In genomic region chr5:33244441-33245150, GRCh38 we compare ENCODE assay signal across 26 cellular contexts.
"Had no signal": no experiment of that assay in that cellular context is flagged by ENCODE, and none has a peak within 500 bp of the region (broad histone marks: within the 10 kb centered on the region; RNA-seq: fewer than 3 reads in every experiment).

No MANE protein-coding gene starts in this region.

- H3K27ac Mint-ChIP-seq: effector memory CD8-positive, alpha-beta T cell; mesothelial cell of epicardium; natural killer cell treated with Interleukin-12 subunit alpha and Interleukin-12 subunit beta and Interleukin-15 and Interleukin-18, amount 100 ng/mL, for 72 hours; neural progenitor cell; stimulated activated naive B cell treated with anti-CD40 and anti-IgM and Interleukin-4, amounts not matched to agents 10 μg/mL and 1 μg/mL and 100 μg/mL, for 72 hours; stimulated activated naive CD8-positive, alpha-beta T cell treated with anti-CD3 and anti-CD28 coated beads, Interleukin-15, amount 100 ng/mL, for 72 hours had no signal

- H3K4me3 Mint-ChIP-seq: effector memory CD8-positive, alpha-beta T cell; mesothelial cell of epicardium; naive B cell; natural killer cell treated with Interleukin-12 subunit alpha and Interleukin-12 subunit beta and Interleukin-15 and Interleukin-18, amount 100 ng/mL, for 72 hours; neural progenitor cell; stimulated activated naive B cell treated with anti-CD40 and anti-IgM and Interleukin-4, amounts not matched to agents 10 μg/mL and 1 μg/mL and 100 μg/mL, for 72 hours; stimulated activated naive CD8-positive, alpha-beta T cell treated with anti-CD3 and anti-CD28 coated beads, Interleukin-15, amount 100 ng/mL, for 72 hours had no signal

- DNase-seq: cortex of kidney; effector memory CD8-positive, alpha-beta T cell; foreskin melanocyte; glutamatergic neuron; heart right ventricle; hippocampal formation; left cardiac atrium; left lung; mesenchymal stem cell; mucosa of descending colon; naive B cell; sigmoid colon; stimulated activated CD4-positive, alpha-beta T cell treated with anti-CD3 and anti-CD28 coated beads, Interleukin-15, amount 100 ng/mL, for 24 hours; stimulated activated CD4-positive, alpha-beta T cell treated with anti-CD3 and anti-CD28 coated beads, Interleukin-2, amount 100 ng/mL, for 48 hours; stimulated activated naive B cell treated with anti-CD40 and anti-IgM and Interleukin-4, amounts not matched to agents 10 μg/mL and 1 μg/mL and 100 μg/mL, for 72 hours; stimulated activated naive CD8-positive, alpha-beta T cell treated with anti-CD3 and anti-CD28 coated beads, Interleukin-15, amount 100 ng/mL, for 72 hours; transverse colon; upper lobe of right lung; uterus had no signal

- H3K4me1 ChIP-seq: left lung, neural progenitor cell, prostate gland, right atrium auricular region, sigmoid colon, suprapubic skin, transverse colon, uterus had no signal

- H3K27ac ChIP-seq: heart right ventricle, left lung, neural progenitor cell, prostate gland, right atrium auricular region, sigmoid colon, skin epidermis, suprapubic skin, transverse colon, upper lobe of right lung, uterus had no signal

- H2AFZ ChIP-seq: neural progenitor cell had no signal

- ATAC-seq: effector memory CD8-positive, alpha-beta T cell; heart right ventricle; left cardiac atrium; left lung; mucosa of descending colon; natural killer cell treated with Interleukin-12 subunit alpha and Interleukin-12 subunit beta and Interleukin-15 and Interleukin-18, amount 100 ng/mL, for 72 hours; stimulated activated naive B cell treated with anti-CD40 and anti-IgM and Interleukin-4, amounts not matched to agents 10 μg/mL and 1 μg/mL and 100 μg/mL, for 72 hours; stimulated activated naive CD8-positive, alpha-beta T cell treated with anti-CD3 and anti-CD28 coated beads, Interleukin-15, amount 100 ng/mL, for 72 hours; upper lobe of right lung had no signal

- H3K36me3 Mint-ChIP-seq: mesothelial cell of epicardium; naive B cell; natural killer cell treated with Interleukin-12 subunit alpha and Interleukin-12 subunit beta and Interleukin-15 and Interleukin-18, amount 100 ng/mL, for 72 hours; neural progenitor cell; stimulated activated naive B cell treated with anti-CD40 and anti-IgM and Interleukin-4, amounts not matched to agents 10 μg/mL and 1 μg/mL and 100 μg/mL, for 72 hours had no signal

- H3K4me2 ChIP-seq: neural progenitor cell had no signal

- H3K4me3 ChIP-seq: heart right ventricle, left lung, mucosa of descending colon, neural progenitor cell, prostate gland, right atrium auricular region, sigmoid colon, skin epidermis, suprapubic skin, transverse colon, upper lobe of right lung, uterus had no signal

- H3K27me3 Mint-ChIP-seq: effector memory CD8-positive, alpha-beta T cell; naive B cell; natural killer cell treated with Interleukin-12 subunit alpha and Interleukin-12 subunit beta and Interleukin-15 and Interleukin-18, amount 100 ng/mL, for 72 hours; stimulated activated naive B cell treated with anti-CD40 and anti-IgM and Interleukin-4, amounts not matched to agents 10 μg/mL and 1 μg/mL and 100 μg/mL, for 72 hours; stimulated activated naive CD8-positive, alpha-beta T cell treated with anti-CD3 and anti-CD28 coated beads, Interleukin-15, amount 100 ng/mL, for 72 hours had no signal

- H3K27me3 ChIP-seq: heart right ventricle, left lung, neural progenitor cell, right atrium auricular region, sigmoid colon, suprapubic skin, transverse colon, upper lobe of right lung, uterus had no signal

- H3K36me3 ChIP-seq: heart right ventricle, left lung, neural progenitor cell, prostate gland, right atrium auricular region, sigmoid colon, suprapubic skin, transverse colon, upper lobe of right lung, uterus had no signal

- H3K9ac ChIP-seq: neural progenitor cell had no signal

- H3K9me3 Mint-ChIP-seq: mesothelial cell of epicardium; naive B cell; natural killer cell treated with Interleukin-12 subunit alpha and Interleukin-12 subunit beta and Interleukin-15 and Interleukin-18, amount 100 ng/mL, for 72 hours; neural progenitor cell; stimulated activated naive B cell treated with anti-CD40 and anti-IgM and Interleukin-4, amounts not matched to agents 10 μg/mL and 1 μg/mL and 100 μg/mL, for 72 hours; stimulated activated naive CD8-positive, alpha-beta T cell treated with anti-CD3 and anti-CD28 coated beads, Interleukin-15, amount 100 ng/mL, for 72 hours had no signal

- H3K9me3 ChIP-seq: heart right ventricle, left lung, mucosa of descending colon, prostate gland, right atrium auricular region, sigmoid colon, suprapubic skin, transverse colon, upper lobe of right lung, uterus had no signal

- H3K4me1 Mint-ChIP-seq: neural progenitor cell had no signal
